ENCODE assay signal across 9 cellular contexts in the genomic region with DNA sequence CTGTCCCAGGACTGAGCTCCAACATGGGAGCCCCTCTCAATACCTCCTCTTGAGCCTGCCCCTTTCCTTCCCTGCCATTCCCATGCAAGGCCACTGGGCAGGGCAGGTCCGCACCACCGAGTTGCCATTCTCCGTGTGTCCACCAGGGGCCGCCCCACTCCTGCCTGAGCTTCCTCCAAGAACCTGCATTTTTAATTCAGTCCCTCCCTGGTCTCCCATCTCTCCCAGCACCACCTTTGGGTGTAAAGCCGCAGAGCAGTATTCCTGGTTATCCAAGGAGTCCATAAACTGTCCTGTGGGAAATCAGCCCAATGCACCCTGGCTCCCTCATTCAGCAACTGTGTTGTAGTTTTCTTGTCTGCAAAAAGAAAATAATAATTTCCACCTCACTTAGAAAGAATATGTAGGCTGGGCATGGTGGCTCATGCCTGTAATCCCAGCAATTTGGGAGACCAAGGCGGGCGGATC. TPM values are rescaled to one million over a fixed set of nuclear protein-coding genes. Genes with fewer than 3 reads are reported as not detected.
A peak's percentile ranks its signal among the peaks of the same experiment; 100 is the strongest.
DNase-seq lines count a peak whose midpoint lies in the region; ATAC-seq and TF ChIP-seq lines count a peak whose summit lies in the region.
"Had no signal": no experiment of that assay in that cellular context is flagged by ENCODE, and none has a peak within 500 bp of the region (broad histone marks: within the 10 kb centered on the region; RNA-seq: fewer than 3 reads in every experiment).

No MANE protein-coding gene starts in this region.

- peaks cover 0 to 17% of the 10 kb centered on the region in 2 donors for H3K27me3 ChIP-seq in left lung

- no peak overlapping the region for H3K4me3 ChIP-seq in left lung

- TF ChIP-seq CTCF in chondrocyte (IDR thresholded peaks at IDR 0.05) (peak; percentile 95), left lung (IDR thresholded peaks at IDR 0.05) (peak; percentile 97 to 98)

- H3K36me3 Mint-ChIP-seq in activated CD4-positive, alpha-beta T cell treated with anti-CD3 and anti-CD28 coated beads, Interleukin-2, amount 10 ng/mL, durations not matched to agents 24 days and 14 days (ENCODE audit: low read depth): no peaks in the 10 kb centered on the region
- H3K36me3 Mint-ChIP-seq in chondrocyte (ENCODE audit: low read depth): no peaks in the 10 kb centered on the region

- ATAC-seq in HG03354 (IDR thresholded peaks at IDR 0.05; ENCODE audit: poor library complexity, severe bottlenecking, unreplicated experiment): peak; percentile 86
- ATAC-seq in left lung: peak; percentile 98
- no peak for ATAC-seq in GM18502 (IDR thresholded peaks at IDR 0.05; ENCODE audit: poor library complexity, unreplicated experiment)

- H3K27me3 Mint-ChIP-seq in activated CD4-positive, alpha-beta T cell treated with anti-CD3 and anti-CD28 coated beads, Interleukin-2, amount 10 ng/mL, durations not matched to agents 24 days and 14 days: peaks cover 23% of the 10 kb centered on the region
- H3K27me3 Mint-ChIP-seq in chondrocyte (ENCODE audit: low read depth): no peaks in the 10 kb centered on the region

- H3K4me1 Mint-ChIP-seq in activated CD4-positive, alpha-beta T cell treated with anti-CD3 and anti-CD28 coated beads, Interleukin-2, amount 10 ng/mL, durations not matched to agents 24 days and 14 days: peaks cover 12% of the 10 kb centered on the region
- H3K4me1 Mint-ChIP-seq in chondrocyte (ENCODE audit: low read depth): no peaks in the 10 kb centered on the region

- no peak overlapping the region for H3K4me3 Mint-ChIP-seq in activated CD4-positive, alpha-beta T cell treated with anti-CD3 and anti-CD28 coated beads, Interleukin-2, amount 10 ng/mL, durations not matched to agents 24 days and 14 days
- no peak overlapping the region for H3K4me3 Mint-ChIP-seq in chondrocyte (ENCODE audit: unreplicated experiment)

- H3K36me3 ChIP-seq in left lung: no peaks in the 10 kb centered on the region

- DNase-seq in DMS153 (lab: John Stamatoyannopoulos, UW) (peak; percentile 67), NCI-H69 (lab: John Stamatoyannopoulos, UW) (peak; percentile 89), chondrocyte (ENCODE audit: low spot score) (peak; percentile 94), left lung (peak; percentile 86 to 96)
- peak; percentile 94 for DNase-seq in activated CD4-positive, alpha-beta T cell treated with anti-CD3 and anti-CD28 coated beads, Interleukin-2, amount 10 ng/mL, durations not matched to agents 24 days and 14 days
- DNase-seq in stimulated activated CD4-positive, alpha-beta T cell treated with anti-CD3 and anti-CD28 coated beads, Interleukin-4, amount 100 ng/mL, for 4 hours: peak; percentile 62 to 75

- intact Hi-C loops in activated CD4-positive, alpha-beta T cell treated with anti-CD3 and anti-CD28 coated beads, Interleukin-2, amount 10 ng/mL, durations not matched to agents 24 days and 14 days (cut with micrococcal nuclease): loop anchor here (1.0 to 10.0 kb wide), 5 partner anchors 20 to 362 kb away; no protein-coding TSS in a partner anchor
- intact Hi-C loops in left lung (cut with DNase I): loop anchor here in 1 of 2 donors (5.0 kb wide), 1 partner anchor 59 kb away; no protein-coding TSS in a partner anchor

- H3K9me3 Mint-ChIP-seq in activated CD4-positive, alpha-beta T cell treated with anti-CD3 and anti-CD28 coated beads, Interleukin-2, amount 10 ng/mL, durations not matched to agents 24 days and 14 days: no peaks in the 10 kb centered on the region
- no peaks in the 10 kb centered on the region for H3K9me3 Mint-ChIP-seq in chondrocyte (ENCODE audit: low read depth)

- no peaks in the 10 kb centered on the region for H3K4me1 ChIP-seq in left lung

- no peaks in the 10 kb centered on the region for H3K9me3 ChIP-seq in left lung

- no peak overlapping the region for H3K27ac ChIP-seq in left lung

- H3K27ac Mint-ChIP-seq in activated CD4-positive, alpha-beta T cell treated with anti-CD3 and anti-CD28 coated beads, Interleukin-2, amount 10 ng/mL, durations not matched to agents 24 days and 14 days: peak overlapping the region; percentile 32
- no peak overlapping the region for H3K27ac Mint-ChIP-seq in chondrocyte (ENCODE audit: unreplicated experiment)

RNA-seq across cellular contexts. Expression of gene ANKRD40CL, which starts 15.9 kb away (rescaled TPM):
- not detected in 2 replicates for total RNA-seq in activated CD4-positive, alpha-beta T cell treated with anti-CD3 and anti-CD28 coated beads, Interleukin-2, amount 10 ng/mL, durations not matched to agents 24 days and 14 days
- total RNA-seq in chondrocyte (not detected in 3 replicates), left lung (not detected)
- total RNA-seq: activated CD8-positive, alpha-beta memory T cell treated with anti-CD3 and anti-CD28 coated beads for 36 hours had no signal

RNA-seq across cellular contexts. Expression of gene WFIKKN2, which starts 52.2 kb away (rescaled TPM):
- total RNA-seq in activated CD4-positive, alpha-beta T cell treated with anti-CD3 and anti-CD28 coated beads, Interleukin-2, amount 10 ng/mL, durations not matched to agents 24 days and 14 days: not detected in 2 replicates
- total RNA-seq in chondrocyte: 0.12 to 0.15 TPM in 2 of 3 replicates, not detected in the other
- not detected for total RNA-seq in left lung
- total RNA-seq: activated CD8-positive, alpha-beta memory T cell treated with anti-CD3 and anti-CD28 coated beads for 36 hours had no signal
